Comparison of ENCODE assay signal across 11 cellular contexts in the genomic region with DNA sequence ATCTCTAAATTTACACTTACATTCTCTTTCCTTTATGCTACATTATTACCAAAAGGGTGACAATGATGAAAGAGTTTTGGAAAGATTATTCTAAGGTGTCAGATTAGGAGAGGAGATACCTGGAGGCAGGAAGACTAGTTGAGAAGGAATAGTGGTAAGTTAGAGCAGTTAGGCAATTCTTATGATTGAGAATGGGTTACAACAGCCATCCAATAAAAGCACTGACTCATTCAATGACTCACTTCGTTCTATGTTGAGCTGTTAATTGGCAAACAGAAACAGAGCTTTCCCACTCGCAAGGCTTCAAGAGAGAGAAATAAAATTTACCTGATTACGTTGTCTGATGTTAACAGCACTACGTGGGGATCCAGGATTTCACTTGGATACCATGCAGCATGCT. TPM values are rescaled to one million over a fixed set of nuclear protein-coding genes. Genes with fewer than 3 reads are reported as not detected.
DNase-seq lines count a peak whose midpoint lies in the region; ATAC-seq, FAIRE-seq and TF ChIP-seq lines count a peak whose summit lies in the region.
"Had no signal": no experiment of that assay in that cellular context is flagged by ENCODE, and none has a peak within 500 bp of the region (broad histone marks: within the 10 kb centered on the region; RNA-seq: fewer than 3 reads in every experiment).

No MANE protein-coding gene starts in this region.

- peak; percentile 68 for ATAC-seq in left lung
- no peak for ATAC-seq in HG02610 (IDR thresholded peaks at IDR 0.05; ENCODE audit: unreplicated experiment)
- ATAC-seq in HG02981 (IDR thresholded peaks at IDR 0.05; ENCODE audit: unreplicated experiment) = no peak

- TF ChIP-seq CTCF in astrocyte of the cerebellum (IDR thresholded peaks at IDR 0.05; ENCODE audit: low read depth, low read length, missing control alignments) (no peak), left lung (IDR thresholded peaks at IDR 0.05) (no peak)

- H3K27me3 ChIP-seq in left lung = no peaks in the 10 kb centered on the region

- intact Hi-C loops in left lung (cut with DNase I) = no loop called here

- FAIRE-seq in HTR-8/SVneo (lab: Jason Lieb, UNC) = no peak
- FAIRE-seq: G401.6 had no signal

- in situ Hi-C loops in astrocyte of the cerebellum (cut with HindIII; ENCODE audit: low sequenced_read_pairs) = loop anchor here (5.0 kb wide), 1 partner anchor 51 kb away; no protein-coding TSS in a partner anchor

- H3K27ac ChIP-seq in left lung = peak overlapping the region in 1 of 2 donors; percentile 8
- H3K27ac ChIP-seq: KMS-11 had no signal

- peaks cover 0 to 77% of the 10 kb centered on the region in 2 donors for H3K36me3 ChIP-seq in left lung

- peaks cover 3 to 28% of the 10 kb centered on the region in 2 donors for H3K4me1 ChIP-seq in left lung

- DNase-seq in AG08395 (ENCODE audit: low spot score) = peak; percentile 73
- DNase-seq in HTR-8/SVneo (ENCODE audit: insufficient read length, low spot score) = peak; percentile 29
- peak; percentile 82 for DNase-seq in astrocyte of the cerebellum (ENCODE audit: low read depth)
- no peak for DNase-seq in left lung
- DNase-seq in cerebellum (ENCODE audit: low spot score) = no peak
- DNase-seq in stimulated activated CD4-positive, alpha-beta T cell treated with anti-CD3 and anti-CD28 coated beads, Interleukin-12 subunit alpha, Interleukin-12 subunit beta, amount 100 ng/mL, for 4 hours = no peak
- DNase-seq: central memory CD4-positive, alpha-beta T cell had no signal

- no peaks in the 10 kb centered on the region for H3K9me3 ChIP-seq in left lung

- H3K4me3 ChIP-seq in astrocyte of the cerebellum (ENCODE audit: low read depth, low read length) (no peak overlapping the region), left lung (no peak overlapping the region)

RNA-seq across cellular contexts. Expression of a gene that starts 5.8 kb away (rescaled TPM):
- total RNA-seq in left lung (10 to 100 TPM; 33.0 to 44.5 TPM), cerebellum (74.3 TPM)

RNA-seq across cellular contexts. Expression of a gene that starts 6.3 kb away (rescaled TPM):
- total RNA-seq in left lung = 10 to 100 TPM; 31.8 to 35.6 TPM
- total RNA-seq in cerebellum = 65.1 TPM

RNA-seq across cellular contexts. Expression of a gene that starts 25.3 kb away (rescaled TPM):
- total RNA-seq in left lung (100 to 1,000 TPM in 1 of 2 donors, 10 to 100 TPM in 1; 66.3 to 142 TPM), cerebellum (67.2 TPM)

RNA-seq across cellular contexts. Expression of a gene that starts 55.1 kb away (rescaled TPM):
- total RNA-seq in left lung (10 to 100 TPM; 11.5 to 11.9 TPM), cerebellum (15.9 TPM)

Comparison
In these comparisons a context has a peak if more than half of its experiments do, and no peak if none do; other contexts are left out.
1. DNase-seq: peak in AG08395 (single experiment), HTR-8/SVneo (single experiment) and astrocyte of the cerebellum (single experiment); none in left lung (0 of 2), cerebellum (single experiment) and stimulated activated CD4-positive, alpha-beta T cell treated with anti-CD3 and anti-CD28 coated beads, Interleukin-12 subunit alpha, Interleukin-12 subunit beta, amount 100 ng/mL, for 4 hours (single experiment).